ENCODE assay signal across 11 cellular contexts in genomic region chr1:150832597-150832996, GRCh38. TPM values are rescaled to one million over a fixed set of nuclear protein-coding genes. Genes with fewer than 3 reads are reported as not detected.
"Had no signal": no experiment of that assay in that cellular context is flagged by ENCODE, and none has a peak within 500 bp of the region (broad histone marks: within the 10 kb centered on the region; RNA-seq: fewer than 3 reads in every experiment).

No MANE protein-coding gene starts in this region.

- FAIRE-seq: HepG2, HTR-8/SVneo had no signal

- ATAC-seq: HepG2 had no signal

- DNase-seq: IMR-90, Karpas-422, KBM-7, KG1 had no signal

- H3K9ac ChIP-seq: KMS-11 had no signal

- H3K27ac ChIP-seq: HL-60, KMS-11 had no signal

- H3K4me2 ChIP-seq: KMS-11 had no signal

RNA-seq across cellular contexts. Expression of gene CTXND2, which starts 54.3 kb away (rescaled TPM):
- total RNA-seq: HepG2, HT-29, HT1080, IMR-90 had no signal
- polyA plus RNA-seq: HepG2, IgD-negative memory B cell, IMR-90 had no signal
